ENCODE assay signal across 9 cellular contexts in genomic region chrX:102546818-102547493, GRCh38. TPM values are rescaled to one million over a fixed set of nuclear protein-coding genes. Genes with fewer than 3 reads are reported as not detected.
A peak's percentile ranks its signal among the peaks of the same experiment; 100 is the strongest.
DNase-seq lines count a peak whose midpoint lies in the region; ATAC-seq and TF ChIP-seq lines count a peak whose summit lies in the region.
"Had no signal": no experiment of that assay in that cellular context is flagged by ENCODE, and none has a peak within 500 bp of the region (broad histone marks: within the 10 kb centered on the region; RNA-seq: fewer than 3 reads in every experiment).

No MANE protein-coding gene starts in this region.

- H3K27ac ChIP-seq in GM23338 (ENCODE audit: low read depth) (no peak overlapping the region), iPS-18a (ENCODE audit: low read length) (no peak overlapping the region)
- H3K27ac ChIP-seq: cardiac muscle cell had no signal

- peaks cover 8% of the 10 kb centered on the region for H3K4me1 ChIP-seq in GM23338 (ENCODE audit: insufficient read depth)
- H3K4me1 ChIP-seq in iPS-18a (ENCODE audit: control insufficient read depth, low read depth, low read length): no peaks in the 10 kb centered on the region

- no peaks in the 10 kb centered on the region for H3K27me3 Mint-ChIP-seq in GM23338 (ENCODE audit: insufficient read depth, low read depth, poor library complexity)
- H3K27me3 Mint-ChIP-seq in activated CD4-positive, alpha-beta T cell treated with anti-CD3 and anti-CD28 coated beads, Interleukin-2, amount 10 ng/mL, durations not matched to agents 24 days and 14 days: peaks cover 6% of the 10 kb centered on the region

- H3K4me1 Mint-ChIP-seq in GM23338: peaks cover 7% of the 10 kb centered on the region; the same call in 2 of the 3 replicates
- H3K4me1 Mint-ChIP-seq in activated CD4-positive, alpha-beta T cell treated with anti-CD3 and anti-CD28 coated beads, Interleukin-2, amount 10 ng/mL, durations not matched to agents 24 days and 14 days: no peaks in the 10 kb centered on the region

- intact Hi-C loops in activated CD4-positive, alpha-beta T cell treated with anti-CD3 and anti-CD28 coated beads, Interleukin-2, amount 10 ng/mL, durations not matched to agents 24 days and 14 days (cut with micrococcal nuclease): no loop called here
- intact Hi-C loops in Right ventricle myocardium inferior (cut with DNase I): no loop called here

- H3K79me2 ChIP-seq in GM23338 (replicated peaks; ENCODE audit: insufficient read depth): no peaks in the 10 kb centered on the region

- H3K36me3 ChIP-seq in GM23338 (ENCODE audit: insufficient read depth) (no peaks in the 10 kb centered on the region), iPS-18a (ENCODE audit: control insufficient read depth, low read depth, low read length) (no peaks in the 10 kb centered on the region)
- H3K36me3 ChIP-seq: cardiac muscle cell had no signal

- peak; percentile 53 for ATAC-seq in GM23338
- no peak for ATAC-seq in GM18505 (IDR thresholded peaks at IDR 0.05; ENCODE audit: unreplicated experiment)
- no peak for ATAC-seq in activated CD4-positive, CD25-positive, alpha-beta regulatory T cell treated with anti-CD3 and anti-CD28 coated beads, Interleukin-2, amount 50 U/mL, for 24 hours
- no peak for ATAC-seq in Right ventricle myocardium inferior

- no peak overlapping the region for H3K27ac Mint-ChIP-seq in GM23338
- H3K27ac Mint-ChIP-seq in activated CD4-positive, alpha-beta T cell treated with anti-CD3 and anti-CD28 coated beads, Interleukin-2, amount 10 ng/mL, durations not matched to agents 24 days and 14 days: peak overlapping the region; percentile 70

- no peak overlapping the region for H3K4me2 ChIP-seq in GM23338

- peak overlapping the region; percentile 38; the same call in 1 of the 3 replicates for H3K4me3 Mint-ChIP-seq in GM23338
- H3K4me3 Mint-ChIP-seq in activated CD4-positive, alpha-beta T cell treated with anti-CD3 and anti-CD28 coated beads, Interleukin-2, amount 10 ng/mL, durations not matched to agents 24 days and 14 days: peak overlapping the region; percentile 87

- peaks cover 20% of the 10 kb centered on the region for H3K9me3 ChIP-seq in iPS-18a (ENCODE audit: control insufficient read depth, low read depth, low read length)

- TF ChIP-seq POLR2A in GM18505 (IDR thresholded peaks at IDR 0.05; ENCODE audit: borderline replicate concordance, extremely low read depth, insufficient read depth, insufficient read length): no peak

- TF ChIP-seq CTCF in AG09309 (IDR thresholded peaks at IDR 0.05; ENCODE audit: control insufficient read depth, insufficient read depth, low read depth, low read length, missing control alignments) (no peak), GM23338 (conservative IDR thresholded peaks at IDR 0.05; ENCODE audit: low read depth in 2 of 2) (no peak)

- H3K36me3 Mint-ChIP-seq in GM23338 (ENCODE audit: low read depth): no peaks in the 10 kb centered on the region
- no peaks in the 10 kb centered on the region for H3K36me3 Mint-ChIP-seq in activated CD4-positive, alpha-beta T cell treated with anti-CD3 and anti-CD28 coated beads, Interleukin-2, amount 10 ng/mL, durations not matched to agents 24 days and 14 days (ENCODE audit: low read depth)

- H3K9ac ChIP-seq in iPS-18a (ENCODE audit: low read length): no peak overlapping the region

- no peak overlapping the region for H2AFZ ChIP-seq in GM23338

- H3K4me3 ChIP-seq in AG09309 (ENCODE audit: control insufficient read depth, low read depth, low read length) (peak overlapping the region; percentile 21), GM23338 (0 out of 2 replicates have a peak overlapping the region, but pooled peaks have one; percentile 28), iPS-18a (ENCODE audit: low read length) (peak overlapping the region; percentile 35)
- H3K4me3 ChIP-seq: cardiac muscle cell had no signal

- H3K9me2 ChIP-seq in GM23338 (ENCODE audit: insufficient read depth): no peaks in the 10 kb centered on the region

- DNase-seq in AG09309 (ENCODE audit: low read depth) (no peak), GM23338 (ENCODE audit: low spot score) (no peak), AML-193 (lab: John Stamatoyannopoulos, UW) (no peak), Right ventricle myocardium inferior (ENCODE audit: missing footprints) (no peak)
- peak; percentile 62 for DNase-seq in activated CD4-positive, alpha-beta T cell treated with anti-CD3 and anti-CD28 coated beads, Interleukin-2, amount 10 ng/mL, durations not matched to agents 24 days and 14 days

- no peaks in the 10 kb centered on the region for H3F3A ChIP-seq in GM23338 (replicated peaks; ENCODE audit: low read depth)

- H3K9me3 Mint-ChIP-seq in GM23338: no peaks in the 10 kb centered on the region
- no peaks in the 10 kb centered on the region for H3K9me3 Mint-ChIP-seq in activated CD4-positive, alpha-beta T cell treated with anti-CD3 and anti-CD28 coated beads, Interleukin-2, amount 10 ng/mL, durations not matched to agents 24 days and 14 days

- H4K20me1 ChIP-seq in GM23338 (replicated peaks; ENCODE audit: insufficient read depth): no peaks in the 10 kb centered on the region

- peaks cover 14% of the 10 kb centered on the region; the same call in 1 of the 2 replicates for H3K27me3 ChIP-seq in GM23338 (ENCODE audit: insufficient read depth)
- peaks cover 17% of the 10 kb centered on the region for H3K27me3 ChIP-seq in iPS-18a (ENCODE audit: control insufficient read depth, insufficient read depth, low read length)
- H3K27me3 ChIP-seq: cardiac muscle cell had no signal

TF ChIP-seq in GM23338, 12 proteins besides CTCF, POLR2A, EP300 and RAD21:
- TF ChIP-seq CREB1 (CRISPR knock-in tag; IDR thresholded peaks at IDR 0.05; ENCODE audit: low read depth): no peak
- no peak for TF ChIP-seq JUNB (IDR thresholded peaks at IDR 0.05; ENCODE audit: unreplicated experiment)
- TF ChIP-seq STAT1 (IDR thresholded peaks at IDR 0.05; ENCODE audit: unreplicated experiment): no peak

RNA-seq across cellular contexts. Expression of gene TMSB15A, which starts 30.4 kb away (rescaled TPM):
- total RNA-seq in GM23338 (2014; rRNA removed; shearing (Covaris generic)): 81.3 and 89.1 TPM in 2 replicates
- 230 and 247 TPM in 2 replicates for polyA plus RNA-seq in GM23338 (2016; fragmentation: Nextera tagmentation; extraction: Ambion mirVana)
- total RNA-seq in activated CD4-positive, alpha-beta T cell treated with anti-CD3 and anti-CD28 coated beads, Interleukin-2, amount 10 ng/mL, durations not matched to agents 24 days and 14 days: 0.31 TPM in 1 of 2 replicates, not detected in the other
- total RNA-seq in Right ventricle myocardium inferior: 0.62 TPM

RNA-seq across cellular contexts. Expression of gene ARMCX5, which starts 52.4 kb away (rescaled TPM):
- total RNA-seq in GM23338 (2014; rRNA removed; shearing (Covaris generic)): 8.9 and 18.6 TPM in 2 replicates
- 5.5 and 6.6 TPM in 2 replicates for polyA plus RNA-seq in GM23338 (2016; fragmentation: Nextera tagmentation; extraction: Ambion mirVana)
- 8.1 and 8.9 TPM in 2 replicates for total RNA-seq in activated CD4-positive, alpha-beta T cell treated with anti-CD3 and anti-CD28 coated beads, Interleukin-2, amount 10 ng/mL, durations not matched to agents 24 days and 14 days
- total RNA-seq in Right ventricle myocardium inferior: 3.2 TPM

Comparison
In these comparisons a context has a peak if more than half of its experiments do, and no peak if none do; other contexts are left out.
1. RNA of gene TMSB15A, which starts 30.4 kb away (total RNA-seq): 81.3 to 89.1 TPM in GM23338; 0.62 TPM in Right ventricle myocardium inferior (single experiment) and 0.31 TPM in activated CD4-positive, alpha-beta T cell treated with anti-CD3 and anti-CD28 coated beads, Interleukin-2, amount 10 ng/mL, durations not matched to agents 24 days and 14 days; every median in the first group is over 10 times any median in the second.
2. Peak in every context shown above with its lines, with median percentiles within 50 percentile points of each other: H3K4me3 ChIP-seq.